In genomic region chr3:100100454-100100853, GRCh38 we compare ENCODE assay signal across 33 cellular contexts. TPM values are rescaled to one million over a fixed set of nuclear protein-coding genes. Genes with fewer than 3 reads are reported as not detected.
DNase-seq lines count a peak whose midpoint lies in the region; ATAC-seq and TF ChIP-seq lines count a peak whose summit lies in the region.
"Had no signal": no experiment of that assay in that cellular context is flagged by ENCODE, and none has a peak within 500 bp of the region (broad histone marks: within the 10 kb centered on the region; RNA-seq: fewer than 3 reads in every experiment).

No MANE protein-coding gene starts in this region.

- intact Hi-C loops in upper lobe of right lung (cut with DNase I), result no loop called here

- CTCF ChIA-PET in activated CD4-positive, alpha-beta memory T cell treated with anti-CD3 and anti-CD28 coated beads, Interleukin-2, amount 10 ng/mL, durations not matched to agents 7 days and 5 days (lab: Charles Lee), result interaction anchor here (1.1 kb wide), 1 partner anchor 25 kb away, joined by 3 read pairs; no protein-coding TSS in a partner anchor

- H3K36me3 Mint-ChIP-seq in HFFc6 (ENCODE audit: low read depth) (peaks cover 5% of the 10 kb centered on the region; the same call in 1 of the 2 replicates), chondrocyte (ENCODE audit: low read depth) (peaks cover 4% of the 10 kb centered on the region)
- peaks cover 24% of the 10 kb centered on the region for H3K36me3 Mint-ChIP-seq in activated CD4-positive, alpha-beta memory T cell treated with anti-CD3 and anti-CD28 coated beads, Interleukin-2, amount 10 ng/mL, durations not matched to agents 7 days and 5 days (ENCODE audit: low read depth)
- H3K36me3 Mint-ChIP-seq: CD14-positive monocyte had no signal

- H3K4me1 Mint-ChIP-seq in HFFc6 (ENCODE audit: low read depth) (peaks cover 70% of the 10 kb centered on the region), chondrocyte (ENCODE audit: low read depth) (peaks cover 79% of the 10 kb centered on the region)
- peaks cover 29% of the 10 kb centered on the region for H3K4me1 Mint-ChIP-seq in activated CD4-positive, alpha-beta memory T cell treated with anti-CD3 and anti-CD28 coated beads, Interleukin-2, amount 10 ng/mL, durations not matched to agents 7 days and 5 days

- H3K27ac Mint-ChIP-seq in HFFc6 (peak overlapping the region; percentile 4; the same call in 1 of the 2 replicates), chondrocyte (ENCODE audit: unreplicated experiment) (peak overlapping the region; percentile 9)
- no peak overlapping the region for H3K27ac Mint-ChIP-seq in activated CD4-positive, alpha-beta memory T cell treated with anti-CD3 and anti-CD28 coated beads, Interleukin-2, amount 10 ng/mL, durations not matched to agents 7 days and 5 days
- H3K27ac Mint-ChIP-seq: activated CD8-positive, alpha-beta T cell treated with anti-CD3 and anti-CD28 coated beads for 36 hours; activated naive CD4-positive, alpha-beta T cell treated with anti-CD3 and anti-CD28 coated beads for 36 hours; dendritic cell treated with granulocyte-macrophage colony-stimulating factor and Interleukin-4, amounts not matched to agents 40 ng/mL and 50 ng/mL, for 4 days; endodermal cell; naive B cell; T-helper 2 cell treated with Interferon-gamma antibody and Interleukin-4, amounts not matched to agents 5 μg/mL and 100 μg/mL, for 36 hours had no signal

- no peaks in the 10 kb centered on the region for H4K20me1 ChIP-seq in osteoblast (ENCODE audit: insufficient read depth, low read length)

- peak overlapping the region; percentile 15 for H3K4me2 ChIP-seq in osteoblast (ENCODE audit: insufficient read depth, low read length)
- H3K4me2 ChIP-seq: KMS-11 had no signal

- no peak for ATAC-seq in upper lobe of right lung
- ATAC-seq: activated CD8-positive, alpha-beta T cell treated with anti-CD3 and anti-CD28 coated beads for 36 hours; foreskin keratinocyte; heart right ventricle; sciatic nerve had no signal

- H3K4me3 ChIP-seq in osteoblast (ENCODE audit: insufficient read depth, low read length) (no peak overlapping the region), upper lobe of right lung (no peak overlapping the region)
- H3K4me3 ChIP-seq: adrenal gland, heart right ventricle, lower lobe of right lung, prostate gland had no signal

- H3K27me3 ChIP-seq in osteoblast (ENCODE audit: insufficient read depth, low read length), result no peaks in the 10 kb centered on the region
- H3K27me3 ChIP-seq in upper lobe of right lung, result no peaks in the 10 kb centered on the region
- H3K27me3 ChIP-seq: adrenal gland, foreskin keratinocyte, heart right ventricle had no signal

- POLR2A ChIA-PET in activated CD4-positive, alpha-beta memory T cell treated with anti-CD3 and anti-CD28 coated beads, Interleukin-2, amount 10 ng/mL, durations not matched to agents 7 days and 5 days (lab: Charles Lee), result interaction anchor here (1.0 kb wide), 1 partner anchor 12 kb away, joined by 3 read pairs; no protein-coding TSS in a partner anchor

- H3K36me3 ChIP-seq in osteoblast (ENCODE audit: insufficient read depth, low read length), result no peaks in the 10 kb centered on the region
- H3K36me3 ChIP-seq in upper lobe of right lung, result no peaks in the 10 kb centered on the region
- H3K36me3 ChIP-seq: adrenal gland, heart right ventricle, lower lobe of right lung, prostate gland had no signal

- no peak overlapping the region for H3K4me3 Mint-ChIP-seq in HFFc6
- H3K4me3 Mint-ChIP-seq in chondrocyte (ENCODE audit: unreplicated experiment), result no peak overlapping the region
- no peak overlapping the region for H3K4me3 Mint-ChIP-seq in activated CD4-positive, alpha-beta memory T cell treated with anti-CD3 and anti-CD28 coated beads, Interleukin-2, amount 10 ng/mL, durations not matched to agents 7 days and 5 days
- H3K4me3 Mint-ChIP-seq: activated CD8-positive, alpha-beta T cell treated with anti-CD3 and anti-CD28 coated beads for 36 hours; activated naive CD4-positive, alpha-beta T cell treated with anti-CD3 and anti-CD28 coated beads for 36 hours; CD14-positive monocyte; dendritic cell treated with granulocyte-macrophage colony-stimulating factor and Interleukin-4, amounts not matched to agents 40 ng/mL and 50 ng/mL, for 4 days; endodermal cell; naive B cell; T-helper 2 cell treated with Interferon-gamma antibody and Interleukin-4, amounts not matched to agents 5 μg/mL and 100 μg/mL, for 36 hours had no signal

- H3K9me3 ChIP-seq in osteoblast (ENCODE audit: low read depth, low read length) (no peaks in the 10 kb centered on the region), upper lobe of right lung (no peaks in the 10 kb centered on the region)
- H3K9me3 ChIP-seq: adrenal gland, Caco-2, heart right ventricle, lower lobe of right lung, prostate gland had no signal

- H2AFZ ChIP-seq in osteoblast (ENCODE audit: low read length), result no peak overlapping the region

- peaks cover 42% of the 10 kb centered on the region for H3K4me1 ChIP-seq in osteoblast (ENCODE audit: insufficient read depth, low read length)
- peaks cover 31% of the 10 kb centered on the region for H3K4me1 ChIP-seq in upper lobe of right lung

- H3K27ac ChIP-seq in osteoblast (ENCODE audit: low read depth, low read length), result peak overlapping the region; percentile 15
- H3K27ac ChIP-seq in upper lobe of right lung, result peak overlapping the region; percentile 67
- H3K27ac ChIP-seq: adrenal gland, foreskin keratinocyte, HL-60, KMS-11, prostate gland had no signal

- no peaks in the 10 kb centered on the region for H3K9me3 Mint-ChIP-seq in HFFc6
- peaks cover 3% of the 10 kb centered on the region for H3K9me3 Mint-ChIP-seq in chondrocyte (ENCODE audit: low read depth)
- H3K9me3 Mint-ChIP-seq in activated CD4-positive, alpha-beta memory T cell treated with anti-CD3 and anti-CD28 coated beads, Interleukin-2, amount 10 ng/mL, durations not matched to agents 7 days and 5 days, result peaks cover 3% of the 10 kb centered on the region
- H3K9me3 Mint-ChIP-seq: activated naive CD4-positive, alpha-beta T cell treated with anti-CD3 and anti-CD28 coated beads for 36 hours; CD14-positive monocyte; dendritic cell treated with granulocyte-macrophage colony-stimulating factor and Interleukin-4, amounts not matched to agents 40 ng/mL and 50 ng/mL, for 4 days had no signal

- no peaks in the 10 kb centered on the region for H3K79me2 ChIP-seq in osteoblast (ENCODE audit: insufficient read depth, low read length)

- TF ChIP-seq CTCF in HFFc6 (IDR thresholded peaks at IDR 0.05) (no peak), chondrocyte (IDR thresholded peaks at IDR 0.05) (no peak), osteoblast (IDR thresholded peaks at IDR 0.05; ENCODE audit: extremely low read depth, low read depth, low read length) (no peak), upper lobe of right lung (IDR thresholded peaks at IDR 0.05) (no peak)

- H3K27me3 Mint-ChIP-seq in HFFc6 (ENCODE audit: insufficient read depth), result no peaks in the 10 kb centered on the region; the same call in 1 of the 2 replicates
- H3K27me3 Mint-ChIP-seq in chondrocyte (ENCODE audit: low read depth), result no peaks in the 10 kb centered on the region
- H3K27me3 Mint-ChIP-seq in activated CD4-positive, alpha-beta memory T cell treated with anti-CD3 and anti-CD28 coated beads, Interleukin-2, amount 10 ng/mL, durations not matched to agents 7 days and 5 days, result no peaks in the 10 kb centered on the region
- H3K27me3 Mint-ChIP-seq: activated CD8-positive, alpha-beta T cell treated with anti-CD3 and anti-CD28 coated beads for 36 hours; dendritic cell treated with granulocyte-macrophage colony-stimulating factor and Interleukin-4, amounts not matched to agents 40 ng/mL and 50 ng/mL, for 4 days; naive B cell had no signal

- DNase-seq in HFFc6, result peak; percentile 55
- no peak for DNase-seq in chondrocyte (ENCODE audit: low spot score)
- peak; percentile 44 for DNase-seq in osteoblast (ENCODE audit: insufficient read length, low spot score, missing footprints)
- DNase-seq in upper lobe of right lung, result no peak
- DNase-seq in HPDE6-E6E7 (ENCODE audit: extremely low spot score), result no peak
- no peak for DNase-seq in NCI-H1694 treated with DMSO at 0.1 percent for 48 hours (lab: John Stamatoyannopoulos, UW)
- DNase-seq in SW 1271 (lab: John Stamatoyannopoulos, UW), result no peak
- DNase-seq in activated CD4-positive, alpha-beta memory T cell treated with anti-CD3 and anti-CD28 coated beads, Interleukin-2, amount 10 ng/mL, durations not matched to agents 7 days and 5 days, result no peak
- DNase-seq: activated CD4-positive, alpha-beta T cell treated with anti-CD3 and anti-CD28 coated beads for 1 hour; activated CD8-positive, alpha-beta memory T cell treated with anti-CD3 and anti-CD28 coated beads, Interleukin-2, amount 50 U/mL, for 48 hours; activated CD8-positive, alpha-beta T cell treated with anti-CD3 and anti-CD28 coated beads for 36 hours; activated naive CD4-positive, alpha-beta T cell treated with anti-CD3 and anti-CD28 coated beads for 36 hours; adrenal gland; Caco-2; DMS79 treated with DMSO at 0.1 percent for 48 hours; endodermal cell; foreskin keratinocyte; H7; heart right ventricle; lower lobe of right lung; midbrain; naive B cell; NCI-H2029 treated with DMSO at 0.1 percent for 48 hours; NCI-H69; SHP77; stimulated activated CD4-positive, alpha-beta T cell treated with anti-CD3 and anti-CD28 coated beads, Interleukin-4, amount 100 ng/mL, for 24 hours had no signal

RNA-seq across cellular contexts. Expression of gene FILIP1L, which starts 13.8 kb away (rescaled TPM):
- total RNA-seq in HFFc6 (2021; fragmentation: NEBNext Ultra II Directional; extraction: Animal tissue kit (Norgen Biotek cat#: 25700)), result 10 to 100 TPM; 37.8 to 54.7 (median 48.2) TPM
- 61.9 to 122 TPM (median 119 TPM) in 3 replicates for total RNA-seq in chondrocyte
- 5.8 and 5.9 TPM in 2 replicates for total RNA-seq in osteoblast
- 43.2 TPM for total RNA-seq in upper lobe of right lung
- 1 to 10 TPM; 1.9 to 2.0 TPM for total RNA-seq in activated CD4-positive, alpha-beta memory T cell treated with anti-CD3 and anti-CD28 coated beads, Interleukin-2, amount 10 ng/mL, durations not matched to agents 7 days and 5 days

Comparison
In these comparisons a context has a peak if more than half of its experiments do, and no peak if none do; other contexts are left out.
1. DNase-seq: peak in HFFc6 (single experiment) and osteoblast (single experiment); none in chondrocyte (single experiment), upper lobe of right lung (single experiment), HPDE6-E6E7 (single experiment), NCI-H1694 treated with DMSO at 0.1 percent for 48 hours (single experiment), SW 1271 (0 of 2) and activated CD4-positive, alpha-beta memory T cell treated with anti-CD3 and anti-CD28 coated beads, Interleukin-2, amount 10 ng/mL, durations not matched to agents 7 days and 5 days (single experiment).